Comparison of ENCODE assay signal across 8 cellular contexts in the genomic region with DNA sequence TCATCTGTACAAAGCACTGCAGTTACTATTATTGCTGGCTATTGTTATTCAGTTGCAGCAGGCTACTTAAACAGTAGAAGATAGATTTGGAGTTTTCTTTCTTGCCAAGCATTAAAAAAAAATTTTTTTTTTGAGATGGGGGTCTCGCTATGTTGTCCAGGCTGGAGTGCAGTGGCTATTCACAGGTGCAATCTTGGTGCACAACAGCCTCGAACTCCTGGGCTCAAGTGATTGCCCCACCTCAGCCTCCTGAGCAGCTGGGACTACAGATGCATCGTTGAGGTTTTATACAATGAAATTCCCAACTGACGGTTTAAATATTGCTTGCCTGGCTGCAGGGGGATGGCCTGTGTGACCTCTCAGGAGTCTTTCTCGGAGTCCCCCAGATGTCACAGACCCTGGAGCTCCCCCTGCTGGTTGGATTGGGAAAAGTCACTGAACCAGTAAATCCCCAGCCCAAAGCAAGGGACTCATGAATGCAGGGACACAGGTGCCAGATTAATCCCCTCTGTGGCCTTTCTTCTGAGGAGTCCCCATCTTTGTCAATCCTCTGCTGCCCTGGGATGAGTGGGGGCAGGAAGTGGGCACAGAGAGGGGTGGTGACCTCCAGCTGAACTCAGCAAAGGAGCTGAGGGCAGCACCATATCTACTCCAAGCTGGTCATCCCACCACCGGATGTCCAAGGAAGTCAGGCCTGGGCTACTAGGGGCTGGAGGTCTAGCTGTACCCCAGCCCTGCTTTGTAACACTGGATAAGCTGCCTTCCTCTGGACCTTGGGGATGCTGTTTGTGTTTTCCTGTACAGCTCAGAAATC.
DNase-seq lines count a peak whose midpoint lies in the region; ATAC-seq and TF ChIP-seq lines count a peak whose summit lies in the region.

No MANE protein-coding gene starts in this region.

- no peaks in the 10 kb centered on the region for H3K27me3 Mint-ChIP-seq in activated CD8-positive, alpha-beta T cell treated with anti-CD3 and anti-CD28 coated beads for 36 hours

- H3K36me3 Mint-ChIP-seq in activated CD8-positive, alpha-beta T cell treated with anti-CD3 and anti-CD28 coated beads for 36 hours (ENCODE audit: low read depth), result no peaks in the 10 kb centered on the region

- intact Hi-C loops in activated CD8-positive, alpha-beta T cell treated with anti-CD3 and anti-CD28 coated beads for 36 hours (cut with micrococcal nuclease), result loop anchor here (2.0 to 5.0 kb wide), 3 partner anchors 83 to 258 kb away; a partner anchor contains a TSS

- peak; percentile 84 for TF ChIP-seq CTCF in activated CD8-positive, alpha-beta T cell treated with anti-CD3 and anti-CD28 coated beads for 36 hours (IDR thresholded peaks at IDR 0.05)

- POLR2A ChIA-PET in activated CD8-positive, alpha-beta T cell treated with anti-CD3 and anti-CD28 coated beads for 36 hours (lab: Charles Lee), result interaction anchor here (1.5 kb wide), 1 partner anchor 17 kb away, joined by 3 read pairs; no protein-coding TSS in a partner anchor

- no peaks in the 10 kb centered on the region for H3K9me3 Mint-ChIP-seq in activated CD8-positive, alpha-beta T cell treated with anti-CD3 and anti-CD28 coated beads for 36 hours

- no peaks in the 10 kb centered on the region for H3K4me1 Mint-ChIP-seq in activated CD8-positive, alpha-beta T cell treated with anti-CD3 and anti-CD28 coated beads for 36 hours (ENCODE audit: low read depth)

- H3K27ac Mint-ChIP-seq in activated CD8-positive, alpha-beta T cell treated with anti-CD3 and anti-CD28 coated beads for 36 hours, result no peak overlapping the region

- CTCF ChIA-PET in activated CD8-positive, alpha-beta T cell treated with anti-CD3 and anti-CD28 coated beads for 36 hours (lab: Charles Lee), result interaction anchor here (0.6 to 4.4 kb wide), 57 partner anchors 9 to 314 kb away, joined by 3 to 48 read pairs (median 4); a partner anchor contains a TSS

- peak; percentile 15 to 32 for DNase-seq in NCI-H2081 (lab: John Stamatoyannopoulos, UW)
- no peak for DNase-seq in NCI-H2081 treated with DMSO at 0.1 percent for 48 hours (lab: John Stamatoyannopoulos, UW)
- DNase-seq in NCI-H2171 treated with DMSO at 0.1 percent for 48 hours (lab: John Stamatoyannopoulos, UW), result peak; percentile 46
- peak; percentile 87 for DNase-seq in activated CD8-positive, alpha-beta T cell treated with anti-CD3 and anti-CD28 coated beads for 36 hours
- DNase-seq in effector CD8-positive, alpha-beta T cell (lab: John Stamatoyannopoulos, UW), result peak; percentile 77
- peak; percentile 44 to 63 for DNase-seq in lung microvascular endothelial cell (ENCODE audit: low read depth in 2 of 2)
- peak; percentile 73 for DNase-seq in stimulated activated CD8-positive, alpha-beta memory T cell treated with anti-CD3 and anti-CD28 coated beads, Interleukin-15, amount 100 ng/mL, for 24 hours (ENCODE audit: low read depth)

- ATAC-seq in activated CD8-positive, alpha-beta T cell treated with anti-CD3 and anti-CD28 coated beads for 36 hours, result peak; percentile 79
- ATAC-seq in HG03097 (IDR thresholded peaks at IDR 0.05; ENCODE audit: low FRiP score, unreplicated experiment), result no peak

- H3K4me3 Mint-ChIP-seq in activated CD8-positive, alpha-beta T cell treated with anti-CD3 and anti-CD28 coated beads for 36 hours, result no peak overlapping the region
